Comparison of ENCODE assay signal across 1 cellular context in the genomic region with DNA sequence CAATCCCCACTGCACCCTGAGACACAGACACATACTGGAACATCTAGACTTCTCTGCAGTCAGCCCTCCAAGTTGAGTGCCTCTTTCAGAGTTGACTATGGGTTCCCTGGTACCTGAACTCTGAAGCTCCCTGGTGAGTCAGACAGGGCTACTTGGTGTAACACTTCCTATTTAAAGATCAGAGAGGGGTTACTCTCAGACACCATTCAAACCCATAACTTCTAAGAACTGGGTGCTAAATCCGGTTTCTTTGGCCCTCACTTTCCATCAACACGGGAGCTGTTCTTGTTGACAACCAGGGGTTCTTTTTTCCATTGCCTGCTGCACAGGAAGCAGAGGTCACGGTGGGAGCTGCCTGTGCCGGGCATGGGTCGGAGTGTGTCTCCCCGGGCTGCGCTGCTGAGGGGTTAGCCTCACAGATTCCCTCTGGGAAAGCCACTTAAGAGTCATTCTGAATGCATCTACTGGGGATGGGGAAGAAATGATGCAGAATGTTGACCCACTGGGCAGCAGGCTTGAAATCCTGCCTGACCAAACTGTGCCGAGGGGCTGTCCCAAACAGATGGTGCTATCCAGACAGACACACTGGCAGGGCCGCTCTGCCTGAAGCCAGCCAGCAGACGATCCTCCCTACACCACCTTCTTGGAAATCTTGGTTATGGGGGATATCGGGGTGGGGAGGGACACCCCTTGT.
TF ChIP-seq lines count a peak whose summit lies in the region.

No MANE protein-coding gene starts in this region.

TF ChIP-seq in SK-N-SH, 30 proteins besides CTCF, POLR2A, EP300 and RAD21 (continued from another document):
- TF ChIP-seq, protein P1, sequence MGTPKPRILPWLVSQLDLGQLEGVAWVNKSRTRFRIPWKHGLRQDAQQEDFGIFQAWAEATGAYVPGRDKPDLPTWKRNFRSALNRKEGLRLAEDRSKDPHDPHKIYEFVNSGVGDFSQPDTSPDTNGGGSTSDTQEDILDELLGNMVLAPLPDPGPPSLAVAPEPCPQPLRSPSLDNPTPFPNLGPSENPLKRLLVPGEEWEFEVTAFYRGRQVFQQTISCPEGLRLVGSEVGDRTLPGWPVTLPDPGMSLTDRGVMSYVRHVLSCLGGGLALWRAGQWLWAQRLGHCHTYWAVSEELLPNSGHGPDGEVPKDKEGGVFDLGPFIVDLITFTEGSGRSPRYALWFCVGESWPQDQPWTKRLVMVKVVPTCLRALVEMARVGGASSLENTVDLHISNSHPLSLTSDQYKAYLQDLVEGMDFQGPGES (IDR thresholded peaks at IDR 0.05; ENCODE audit: low read depth, low read length): no peak
- TF ChIP-seq, protein P2, sequence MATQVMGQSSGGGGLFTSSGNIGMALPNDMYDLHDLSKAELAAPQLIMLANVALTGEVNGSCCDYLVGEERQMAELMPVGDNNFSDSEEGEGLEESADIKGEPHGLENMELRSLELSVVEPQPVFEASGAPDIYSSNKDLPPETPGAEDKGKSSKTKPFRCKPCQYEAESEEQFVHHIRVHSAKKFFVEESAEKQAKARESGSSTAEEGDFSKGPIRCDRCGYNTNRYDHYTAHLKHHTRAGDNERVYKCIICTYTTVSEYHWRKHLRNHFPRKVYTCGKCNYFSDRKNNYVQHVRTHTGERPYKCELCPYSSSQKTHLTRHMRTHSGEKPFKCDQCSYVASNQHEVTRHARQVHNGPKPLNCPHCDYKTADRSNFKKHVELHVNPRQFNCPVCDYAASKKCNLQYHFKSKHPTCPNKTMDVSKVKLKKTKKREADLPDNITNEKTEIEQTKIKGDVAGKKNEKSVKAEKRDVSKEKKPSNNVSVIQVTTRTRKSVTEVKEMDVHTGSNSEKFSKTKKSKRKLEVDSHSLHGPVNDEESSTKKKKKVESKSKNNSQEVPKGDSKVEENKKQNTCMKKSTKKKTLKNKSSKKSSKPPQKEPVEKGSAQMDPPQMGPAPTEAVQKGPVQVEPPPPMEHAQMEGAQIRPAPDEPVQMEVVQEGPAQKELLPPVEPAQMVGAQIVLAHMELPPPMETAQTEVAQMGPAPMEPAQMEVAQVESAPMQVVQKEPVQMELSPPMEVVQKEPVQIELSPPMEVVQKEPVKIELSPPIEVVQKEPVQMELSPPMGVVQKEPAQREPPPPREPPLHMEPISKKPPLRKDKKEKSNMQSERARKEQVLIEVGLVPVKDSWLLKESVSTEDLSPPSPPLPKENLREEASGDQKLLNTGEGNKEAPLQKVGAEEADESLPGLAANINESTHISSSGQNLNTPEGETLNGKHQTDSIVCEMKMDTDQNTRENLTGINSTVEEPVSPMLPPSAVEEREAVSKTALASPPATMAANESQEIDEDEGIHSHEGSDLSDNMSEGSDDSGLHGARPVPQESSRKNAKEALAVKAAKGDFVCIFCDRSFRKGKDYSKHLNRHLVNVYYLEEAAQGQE (IDR thresholded peaks at IDR 0.05; ENCODE audit: low read depth, low read length): no peak
- no peak for TF ChIP-seq RFX5 (IDR thresholded peaks at IDR 0.05; ENCODE audit: low read length)
- no peak for TF ChIP-seq SMC3 (IDR thresholded peaks at IDR 0.05; ENCODE audit: low read depth, low read length)
- no peak for TF ChIP-seq EZH2phosphoT487 (IDR thresholded peaks at IDR 0.05; ENCODE audit: borderline replicate concordance, low read depth)
- TF ChIP-seq, protein P3, sequence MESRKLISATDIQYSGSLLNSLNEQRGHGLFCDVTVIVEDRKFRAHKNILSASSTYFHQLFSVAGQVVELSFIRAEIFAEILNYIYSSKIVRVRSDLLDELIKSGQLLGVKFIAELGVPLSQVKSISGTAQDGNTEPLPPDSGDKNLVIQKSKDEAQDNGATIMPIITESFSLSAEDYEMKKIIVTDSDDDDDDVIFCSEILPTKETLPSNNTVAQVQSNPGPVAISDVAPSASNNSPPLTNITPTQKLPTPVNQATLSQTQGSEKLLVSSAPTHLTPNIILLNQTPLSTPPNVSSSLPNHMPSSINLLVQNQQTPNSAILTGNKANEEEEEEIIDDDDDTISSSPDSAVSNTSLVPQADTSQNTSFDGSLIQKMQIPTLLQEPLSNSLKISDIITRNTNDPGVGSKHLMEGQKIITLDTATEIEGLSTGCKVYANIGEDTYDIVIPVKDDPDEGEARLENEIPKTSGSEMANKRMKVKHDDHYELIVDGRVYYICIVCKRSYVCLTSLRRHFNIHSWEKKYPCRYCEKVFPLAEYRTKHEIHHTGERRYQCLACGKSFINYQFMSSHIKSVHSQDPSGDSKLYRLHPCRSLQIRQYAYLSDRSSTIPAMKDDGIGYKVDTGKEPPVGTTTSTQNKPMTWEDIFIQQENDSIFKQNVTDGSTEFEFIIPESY (IDR thresholded peaks at IDR 0.05; ENCODE audit: borderline replicate concordance, low read depth): no peak
- TF ChIP-seq RCOR1 (IDR thresholded peaks at IDR 0.05; ENCODE audit: low read length): no peak
- no peak for TF ChIP-seq JUND (IDR thresholded peaks at IDR 0.05)
- no peak for TF ChIP-seq NFIC (IDR thresholded peaks at IDR 0.05; ENCODE audit: borderline replicate concordance)
- TF ChIP-seq CHD2 (IDR thresholded peaks at IDR 0.05; ENCODE audit: low read length, partially characterized antibody): no peak
- no peak for TF ChIP-seq TAF1 (IDR thresholded peaks at IDR 0.05; ENCODE audit: borderline replicate concordance, low read depth, low read length)
- TF ChIP-seq, protein P4, sequence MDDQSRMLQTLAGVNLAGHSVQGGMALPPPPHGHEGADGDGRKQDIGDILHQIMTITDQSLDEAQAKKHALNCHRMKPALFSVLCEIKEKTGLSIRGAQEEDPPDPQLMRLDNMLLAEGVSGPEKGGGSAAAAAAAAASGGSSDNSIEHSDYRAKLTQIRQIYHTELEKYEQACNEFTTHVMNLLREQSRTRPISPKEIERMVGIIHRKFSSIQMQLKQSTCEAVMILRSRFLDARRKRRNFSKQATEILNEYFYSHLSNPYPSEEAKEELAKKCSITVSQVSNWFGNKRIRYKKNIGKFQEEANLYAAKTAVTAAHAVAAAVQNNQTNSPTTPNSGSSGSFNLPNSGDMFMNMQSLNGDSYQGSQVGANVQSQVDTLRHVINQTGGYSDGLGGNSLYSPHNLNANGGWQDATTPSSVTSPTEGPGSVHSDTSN (IDR thresholded peaks at IDR 0.05): no peak
TF ChIP-seq in SK-N-SH: peak in this region for 0.
